In genomic region chrX:20973038-20973437, GRCh38 we compare ENCODE assay signal across 19 cellular contexts.
"Had no signal": no experiment of that assay in that cellular context is flagged by ENCODE, and none has a peak within 500 bp of the region (broad histone marks: within the 10 kb centered on the region; RNA-seq: fewer than 3 reads in every experiment).

No MANE protein-coding gene starts in this region.

- H3K9me3 ChIP-seq: colonic mucosa, left ventricle myocardium inferior, lower lobe of right lung, ovary, thoracic aorta, transverse colon had no signal

- ATAC-seq: foreskin keratinocyte, left cardiac atrium, lower lobe of right lung, natural killer cell, right cardiac atrium had no signal

- H3K4me3 ChIP-seq: colonic mucosa, left ventricle myocardium inferior, lower lobe of right lung, ovary, stomach, thoracic aorta, transverse colon had no signal

- H3K4me1 ChIP-seq: colonic mucosa, foreskin keratinocyte, left ventricle myocardium inferior, lower lobe of right lung, stomach, transverse colon had no signal

- H3K27me3 ChIP-seq: colonic mucosa, foreskin keratinocyte, ovary, stomach, transverse colon had no signal

- H3K27ac ChIP-seq: colonic mucosa, foreskin keratinocyte, left ventricle myocardium inferior, lower lobe of right lung, ovary, stomach, thoracic aorta, transverse colon had no signal

- DNase-seq: colonic mucosa; dermis blood vessel endothelial cell; endodermal cell; erythroblast; foreskin keratinocyte; kidney; left cardiac atrium; left ventricle myocardium inferior; lower lobe of right lung; natural killer cell; ovary; right cardiac atrium; small intestine; stimulated activated CD4-positive, alpha-beta T cell treated with anti-CD3 and anti-CD28 coated beads, Interleukin-12 subunit alpha, Interleukin-12 subunit beta, amount 100 ng/mL, for 4 hours; stimulated activated naive CD4-positive, alpha-beta T cell; stomach; substantia nigra; transverse colon had no signal

- H3K36me3 ChIP-seq: colonic mucosa, left ventricle myocardium inferior, lower lobe of right lung, ovary, stomach, thoracic aorta, transverse colon had no signal
